In the genomic region with DNA sequence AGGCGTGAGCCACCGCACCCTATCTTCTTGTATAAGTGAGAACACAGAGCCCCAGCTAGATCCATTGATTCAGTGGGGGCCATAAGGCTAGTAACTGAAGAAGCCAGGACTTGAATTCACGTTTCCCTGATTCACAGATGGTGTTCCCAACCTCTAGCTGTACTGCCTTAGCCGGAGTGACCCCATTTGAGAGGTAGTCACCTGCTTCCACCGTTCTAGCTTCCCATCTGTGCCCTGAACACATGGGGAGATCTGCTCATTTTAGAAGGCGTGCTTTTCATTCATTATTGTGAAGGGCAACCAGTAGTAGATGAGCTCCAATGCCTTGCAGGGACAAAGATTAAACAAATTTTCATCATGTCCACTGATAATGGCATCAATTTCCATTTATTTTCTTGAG, we compare ENCODE assay signal across 33 cellular contexts.
DNase-seq lines count a peak whose midpoint lies in the region; ATAC-seq and TF ChIP-seq lines count a peak whose summit lies in the region.
"Had no signal": no experiment of that assay in that cellular context is flagged by ENCODE, and none has a peak within 500 bp of the region (broad histone marks: within the 10 kb centered on the region; RNA-seq: fewer than 3 reads in every experiment).

No MANE protein-coding gene starts in this region.

- POLR2A ChIA-PET in Caco-2 (lab: Charles Lee), result no interaction called here

- H3K14ac ChIP-seq in mesenchymal stem cell (ENCODE audit: low read length in 2 of 2), result no peak overlapping the region

- no peak overlapping the region for H3K9ac ChIP-seq in mesenchymal stem cell (ENCODE audit: low read length)
- H3K9ac ChIP-seq: BLaER1; BLaER1 treated with 17β-estradiol and CSF1 and Interleukin-3, amounts not matched to agents 10 nM and 100 nM had no signal

- no peaks in the 10 kb centered on the region for H3K79me1 ChIP-seq in mesenchymal stem cell (replicated peaks; ENCODE audit: low read length, poor library complexity, severe bottlenecking)

- no peak overlapping the region for H4K91ac ChIP-seq in mesenchymal stem cell (ENCODE audit: low read length)

- H3K4me3 Mint-ChIP-seq in Caco-2 (ENCODE audit: unreplicated experiment), result no peak overlapping the region
- H3K4me3 Mint-ChIP-seq: B cell; CD14-positive monocyte; CD4-positive, alpha-beta memory T cell; CD4-positive, alpha-beta T cell; CD4-positive, CD25-positive, alpha-beta regulatory T cell; CD8-positive, alpha-beta memory T cell; CD8-positive, alpha-beta T cell had no signal

- H2AFZ ChIP-seq in mesenchymal stem cell (ENCODE audit: low read depth, low read length), result no peak overlapping the region

- H3K9me3 ChIP-seq in mesenchymal stem cell (ENCODE audit: control insufficient read depth, low read length) (no peaks in the 10 kb centered on the region), Caco-2 (no peaks in the 10 kb centered on the region)
- H3K9me3 ChIP-seq: A549, BE2C had no signal

- H3K4me1 Mint-ChIP-seq in Caco-2 (ENCODE audit: low read depth, unreplicated experiment), result no peaks in the 10 kb centered on the region
- H3K4me1 Mint-ChIP-seq: B cell; CD14-positive monocyte; CD4-positive, alpha-beta memory T cell; CD4-positive, CD25-positive, alpha-beta regulatory T cell; CD8-positive, alpha-beta memory T cell had no signal

- H4K8ac ChIP-seq in mesenchymal stem cell (ENCODE audit: low read length), result no peak overlapping the region

- no peak overlapping the region for H2BK5ac ChIP-seq in mesenchymal stem cell (ENCODE audit: low read depth, low read length, poor library complexity, severe bottlenecking)

- DNase-seq in G401 (ENCODE audit: low spot score) (peak; percentile 85), cerebellar cortex (ENCODE audit: low spot score) (peak; percentile 80), cerebellum (ENCODE audit: low spot score) (peak; percentile 27), pons (ENCODE audit: low spot score) (peak; percentile 2), mesenchymal stem cell (no peak), Caco-2 (no peak)
- no peak for DNase-seq in activated naive CD4-positive, alpha-beta T cell treated with Interleukin-2 at 50 U/mL for 16 hours
- DNase-seq: 8988T; ACHN; AML-193; BE2C; Calu3; CD4-positive, alpha-beta memory T cell; CD4-positive, alpha-beta T cell; CD4-positive, CD25-positive, alpha-beta regulatory T cell; CD8-positive, alpha-beta memory T cell; CD8-positive, alpha-beta T cell; COR-L47; DMS 273 treated with DMSO at 0.1 percent for 48 hours; DMS153; DMS53; DMS79; DMS79 treated with DMSO at 0.1 percent for 48 hours; DND-41; EL had no signal

- no TSS peak for BruUV-seq in Caco-2 (replicated peaks; lab: Mats Ljungman, UMichigan)

- H2BK15ac ChIP-seq in mesenchymal stem cell (ENCODE audit: low read depth, poor library complexity, severe bottlenecking), result no peak overlapping the region

- no peak for ATAC-seq in GM19463 (IDR thresholded peaks at IDR 0.05; ENCODE audit: unreplicated experiment)
- ATAC-seq: A549; CD8-positive, alpha-beta T cell had no signal

- no peaks in the 10 kb centered on the region for H3K27me3 ChIP-seq in mesenchymal stem cell (ENCODE audit: control insufficient read depth in 1 of 2, insufficient read depth in 1 of 2, low read length in 2 of 2)
- H3K27me3 ChIP-seq in Caco-2 (replicated peaks; ENCODE audit: control insufficient read depth, insufficient read depth, low read length), result no peaks in the 10 kb centered on the region
- H3K27me3 ChIP-seq: BE2C; BLaER1; BLaER1 treated with 17β-estradiol and CSF1 and Interleukin-3, amounts not matched to agents 10 nM and 100 nM had no signal

- 96% methylated on average over 6 of the region's 6 CpGs for WGBS in mesenchymal stem cell

- no peak overlapping the region for H3K4me2 ChIP-seq in mesenchymal stem cell (ENCODE audit: low read length, poor library complexity, severe bottlenecking)
- H3K4me2 ChIP-seq: A549; BLaER1; BLaER1 treated with 17β-estradiol and CSF1 and Interleukin-3, amounts not matched to agents 10 nM and 100 nM had no signal

- no peaks in the 10 kb centered on the region for H3K27me3 Mint-ChIP-seq in Caco-2 (ENCODE audit: insufficient read depth, unreplicated experiment)

- H3K36me3 Mint-ChIP-seq in Caco-2 (ENCODE audit: insufficient read depth, unreplicated experiment), result peaks cover 59% of the 10 kb centered on the region
- H3K36me3 Mint-ChIP-seq: CD14-positive monocyte; CD4-positive, alpha-beta memory T cell; CD4-positive, CD25-positive, alpha-beta regulatory T cell; CD8-positive, alpha-beta T cell had no signal

- no peak overlapping the region for H3K18ac ChIP-seq in mesenchymal stem cell (ENCODE audit: low read depth in 1 of 2, low read length in 2 of 2)

- TF ChIP-seq CTCF in Caco-2 (IDR thresholded peaks at IDR 0.05; ENCODE audit: insufficient read depth in 1 of 2, low read depth in 1 of 2, low read length in 1 of 2, severe bottlenecking in 1 of 2, unreplicated experiment in 1 of 2), result no peak

- H3K23ac ChIP-seq in mesenchymal stem cell (ENCODE audit: low read length in 2 of 2), result no peak overlapping the region

- H3K4me3 ChIP-seq in mesenchymal stem cell (ENCODE audit: insufficient read depth in 1 of 2, low read depth in 1 of 2, low read length in 2 of 2) (no peak overlapping the region), Caco-2 (ENCODE audit: low read depth, low read length) (no peak overlapping the region)
- H3K4me3 ChIP-seq: A549; BLaER1; BLaER1 treated with 17β-estradiol and CSF1 and Interleukin-3, amounts not matched to agents 10 nM and 100 nM had no signal

- no peak overlapping the region for H2BK12ac ChIP-seq in mesenchymal stem cell (ENCODE audit: low read length in 2 of 2)

- CTCF ChIA-PET in Caco-2 (lab: Charles Lee), result no interaction called here

- in situ Hi-C loops in G401 (cut with HindIII; ENCODE audit: low sequenced_read_pairs), result no loop called here

- intact Hi-C loops in Caco-2 (cut with micrococcal nuclease; ENCODE audit: unreplicated experiment), result no loop called here

- no peak overlapping the region for H2AK5ac ChIP-seq in mesenchymal stem cell (ENCODE audit: low read length, severe bottlenecking)

- no peak overlapping the region for H3K27ac ChIP-seq in mesenchymal stem cell (ENCODE audit: low read length, poor library complexity, severe bottlenecking)
- H3K27ac ChIP-seq: 22Rv1; A549; BLaER1; BLaER1 treated with 17β-estradiol and CSF1 and Interleukin-3, amounts not matched to agents 10 nM and 100 nM; C4-2B had no signal

- H3K9me3 Mint-ChIP-seq in Caco-2 (ENCODE audit: unreplicated experiment), result no peaks in the 10 kb centered on the region
- H3K9me3 Mint-ChIP-seq: CD4-positive, alpha-beta T cell had no signal

- H2BK120ac ChIP-seq in mesenchymal stem cell (ENCODE audit: low read depth, low read length), result no peak overlapping the region

- peaks cover 14 to 55% of the 10 kb centered on the region in 2 experiments for H3K36me3 ChIP-seq in mesenchymal stem cell (ENCODE audit: control insufficient read depth in 1 of 2, insufficient read depth in 2 of 2, low read depth in 1 of 2, low read length in 2 of 2)
- H3K36me3 ChIP-seq in Caco-2 (ENCODE audit: control insufficient read depth, insufficient read depth, low read length), result no peaks in the 10 kb centered on the region; the same call in none of the 2 replicates
- H3K36me3 ChIP-seq: BE2C, BLaER1 had no signal

- no peak overlapping the region for H3K4ac ChIP-seq in mesenchymal stem cell (ENCODE audit: low read depth in 1 of 2, low read length in 2 of 2)

- H3K4me1 ChIP-seq in mesenchymal stem cell (ENCODE audit: control insufficient read depth, insufficient read depth, low read depth, low read length) (no peaks in the 10 kb centered on the region), Caco-2 (no peaks in the 10 kb centered on the region)
- H3K4me1 ChIP-seq: A549; BLaER1; BLaER1 treated with 17β-estradiol and CSF1 and Interleukin-3, amounts not matched to agents 10 nM and 100 nM had no signal

- no peak overlapping the region for H3K27ac Mint-ChIP-seq in Caco-2 (ENCODE audit: unreplicated experiment)
- H3K27ac Mint-ChIP-seq: B cell; CD14-positive monocyte; CD4-positive, alpha-beta memory T cell; CD4-positive, alpha-beta T cell; CD4-positive, CD25-positive, alpha-beta regulatory T cell; CD8-positive, alpha-beta memory T cell; CD8-positive, alpha-beta T cell had no signal

Comparison
In these comparisons a context has a peak if more than half of its experiments do, and no peak if none do; other contexts are left out.
1. DNase-seq: peak in G401 (single experiment), cerebellar cortex (single experiment), cerebellum (single experiment) and pons (single experiment); none in activated naive CD4-positive, alpha-beta T cell treated with Interleukin-2 at 50 U/mL for 16 hours (single experiment), mesenchymal stem cell (single experiment) and Caco-2 (0 of 2).